1 cellular context compared by ENCODE assay signal in genomic region chr20:34310481-34311117, GRCh38.
TF ChIP-seq lines count a peak whose summit lies in the region.

No MANE protein-coding gene starts in this region.

TF ChIP-seq in GM23338, 12 proteins besides CTCF, POLR2A, EP300 and RAD21 (continued from another document):
- no peak for TF ChIP-seq ZNF462 (CRISPR knock-in tag; IDR thresholded peaks at IDR 0.05)
